Comparison of ENCODE assay signal across 1 cellular context in the genomic region with DNA sequence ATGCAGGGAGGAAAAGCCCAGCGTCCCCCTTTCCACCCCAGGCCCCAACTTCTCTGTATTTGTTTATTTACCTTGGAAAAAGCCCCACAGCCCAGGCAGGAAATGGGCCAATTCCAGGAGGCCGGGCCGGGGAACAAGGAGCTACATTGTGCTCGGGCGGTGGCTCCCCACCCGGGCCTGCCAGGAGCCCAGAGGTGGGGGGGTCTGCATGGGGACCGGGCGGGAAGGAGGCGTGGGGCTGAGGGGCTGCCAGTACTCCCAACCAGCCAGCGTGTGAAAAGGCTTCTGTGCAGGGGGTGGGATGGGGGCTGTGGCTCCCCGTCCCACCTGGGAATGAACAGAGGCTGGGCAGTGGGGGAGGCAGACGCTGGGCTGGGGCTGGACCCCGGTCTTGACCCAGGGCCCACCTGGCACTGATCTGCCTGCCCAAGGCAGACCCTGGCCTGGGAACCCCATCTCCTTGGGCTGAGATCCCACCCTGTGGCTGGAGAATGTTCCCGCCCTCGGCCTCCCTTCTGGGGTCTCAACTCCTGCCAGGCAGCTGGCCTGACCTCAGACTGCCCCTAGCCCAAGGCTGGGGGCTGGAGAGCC.
TF ChIP-seq lines count a peak whose summit lies in the region.
"Not testable (repeated sequence)": the region's sequence is repeated elsewhere in the genome, so short reads cannot be mapped to it uniquely, and the experiment has no call there.

No MANE protein-coding gene starts in this region.

TF ChIP-seq in HepG2, 621 proteins besides CTCF, POLR2A, EP300 and RAD21 (continued from another document):
- TF ChIP-seq, protein P1, sequence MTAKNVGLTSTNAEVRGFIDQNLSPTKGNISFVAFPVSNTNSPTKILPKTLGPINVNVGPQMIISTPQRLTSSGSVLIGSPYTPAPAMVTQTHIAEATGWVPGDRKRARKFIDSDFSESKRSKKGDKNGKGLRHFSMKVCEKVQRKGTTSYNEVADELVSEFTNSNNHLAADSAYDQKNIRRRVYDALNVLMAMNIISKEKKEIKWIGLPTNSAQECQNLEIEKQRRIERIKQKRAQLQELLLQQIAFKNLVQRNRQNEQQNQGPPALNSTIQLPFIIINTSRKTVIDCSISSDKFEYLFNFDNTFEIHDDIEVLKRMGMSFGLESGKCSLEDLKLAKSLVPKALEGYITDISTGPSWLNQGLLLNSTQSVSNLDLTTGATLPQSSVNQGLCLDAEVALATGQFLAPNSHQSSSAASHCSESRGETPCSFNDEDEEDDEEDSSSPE (CRISPR knock-in tag; IDR thresholded peaks at IDR 0.05): 0 out of 2 replicates have a peak, but pooled peaks have one; percentile 28
- TF ChIP-seq HDAC1 (CRISPR knock-in tag; IDR thresholded peaks at IDR 0.05): peak; percentile 62; the same call in 1 of the 2 replicates
- peak; percentile 40; the same call in 1 of the 2 replicates for TF ChIP-seq SOX5 (CRISPR knock-in tag; IDR thresholded peaks at IDR 0.05; ENCODE audit: borderline replicate concordance)
- peak; percentile 59 for TF ChIP-seq RBFOX2 (IDR thresholded peaks at IDR 0.05; ENCODE audit: low read depth, low read length)
- peak; percentile 85 for TF ChIP-seq PHF21A (CRISPR knock-in tag; IDR thresholded peaks at IDR 0.05)
- TF ChIP-seq, protein P2, sequence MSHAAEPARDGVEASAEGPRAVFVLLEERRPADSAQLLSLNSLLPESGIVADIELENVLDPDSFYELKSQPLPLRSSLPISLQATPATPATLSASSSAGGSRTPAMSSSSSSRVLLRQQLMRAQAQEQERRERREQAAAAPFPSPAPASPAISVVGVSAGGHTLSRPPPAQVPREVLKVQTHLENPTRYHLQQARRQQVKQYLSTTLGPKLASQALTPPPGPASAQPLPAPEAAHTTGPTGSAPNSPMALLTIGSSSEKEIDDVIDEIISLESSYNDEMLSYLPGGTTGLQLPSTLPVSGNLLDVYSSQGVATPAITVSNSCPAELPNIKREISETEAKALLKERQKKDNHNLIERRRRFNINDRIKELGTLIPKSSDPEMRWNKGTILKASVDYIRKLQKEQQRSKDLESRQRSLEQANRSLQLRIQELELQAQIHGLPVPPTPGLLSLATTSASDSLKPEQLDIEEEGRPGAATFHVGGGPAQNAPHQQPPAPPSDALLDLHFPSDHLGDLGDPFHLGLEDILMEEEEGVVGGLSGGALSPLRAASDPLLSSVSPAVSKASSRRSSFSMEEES (CRISPR knock-in tag; IDR thresholded peaks at IDR 0.05): 0 out of 2 replicates have a peak, but pooled peaks have one; percentile 19
- TF ChIP-seq, protein P3, sequence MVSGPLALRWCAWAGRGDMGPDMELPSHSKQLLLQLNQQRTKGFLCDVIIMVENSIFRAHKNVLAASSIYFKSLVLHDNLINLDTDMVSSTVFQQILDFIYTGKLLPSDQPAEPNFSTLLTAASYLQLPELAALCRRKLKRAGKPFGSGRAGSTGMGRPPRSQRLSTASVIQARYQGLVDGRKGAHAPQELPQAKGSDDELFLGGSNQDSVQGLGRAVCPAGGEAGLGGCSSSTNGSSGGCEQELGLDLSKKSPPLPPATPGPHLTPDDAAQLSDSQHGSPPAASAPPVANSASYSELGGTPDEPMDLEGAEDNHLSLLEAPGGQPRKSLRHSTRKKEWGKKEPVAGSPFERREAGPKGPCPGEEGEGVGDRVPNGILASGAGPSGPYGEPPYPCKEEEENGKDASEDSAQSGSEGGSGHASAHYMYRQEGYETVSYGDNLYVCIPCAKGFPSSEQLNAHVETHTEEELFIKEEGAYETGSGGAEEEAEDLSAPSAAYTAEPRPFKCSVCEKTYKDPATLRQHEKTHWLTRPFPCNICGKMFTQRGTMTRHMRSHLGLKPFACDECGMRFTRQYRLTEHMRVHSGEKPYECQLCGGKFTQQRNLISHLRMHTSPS (CRISPR knock-in tag; IDR thresholded peaks at IDR 0.05; ENCODE audit: low read depth): 0 out of 2 replicates have a peak, but pooled peaks have one; percentile 20
- TF ChIP-seq GATAD2A (CRISPR knock-in tag; IDR thresholded peaks at IDR 0.05): peak; percentile 67; the same call in 1 of the 2 replicates
- peak; percentile 39; the same call in 1 of the 2 replicates for TF ChIP-seq ZNF350 (CRISPR knock-in tag; IDR thresholded peaks at IDR 0.05; ENCODE audit: borderline replicate concordance, low read depth)
- TF ChIP-seq ETV5 (CRISPR knock-in tag; IDR thresholded peaks at IDR 0.05; ENCODE audit: borderline replicate concordance): peak; percentile 76
- 0 out of 2 replicates have a peak, but pooled peaks have one; percentile 1 for TF ChIP-seq RXRA (CRISPR knock-in tag; IDR thresholded peaks at IDR 0.05)
- TF ChIP-seq HIVEP1 (CRISPR knock-in tag; IDR thresholded peaks at IDR 0.05): 0 out of 2 replicates have a peak, but pooled peaks have one; percentile 32
- TF ChIP-seq, protein P4, sequence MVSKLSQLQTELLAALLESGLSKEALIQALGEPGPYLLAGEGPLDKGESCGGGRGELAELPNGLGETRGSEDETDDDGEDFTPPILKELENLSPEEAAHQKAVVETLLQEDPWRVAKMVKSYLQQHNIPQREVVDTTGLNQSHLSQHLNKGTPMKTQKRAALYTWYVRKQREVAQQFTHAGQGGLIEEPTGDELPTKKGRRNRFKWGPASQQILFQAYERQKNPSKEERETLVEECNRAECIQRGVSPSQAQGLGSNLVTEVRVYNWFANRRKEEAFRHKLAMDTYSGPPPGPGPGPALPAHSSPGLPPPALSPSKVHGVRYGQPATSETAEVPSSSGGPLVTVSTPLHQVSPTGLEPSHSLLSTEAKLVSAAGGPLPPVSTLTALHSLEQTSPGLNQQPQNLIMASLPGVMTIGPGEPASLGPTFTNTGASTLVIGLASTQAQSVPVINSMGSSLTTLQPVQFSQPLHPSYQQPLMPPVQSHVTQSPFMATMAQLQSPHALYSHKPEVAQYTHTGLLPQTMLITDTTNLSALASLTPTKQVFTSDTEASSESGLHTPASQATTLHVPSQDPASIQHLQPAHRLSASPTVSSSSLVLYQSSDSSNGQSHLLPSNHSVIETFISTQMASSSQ (IDR thresholded peaks at IDR 0.05; ENCODE audit: low read depth): not testable (repeated sequence)
- TF ChIP-seq, protein P4 (CRISPR knock-in tag; IDR thresholded peaks at IDR 0.05; ENCODE audit: borderline replicate concordance): peak; percentile 46; the same call in 1 of the 2 replicates
- TF ChIP-seq ZSCAN29 (CRISPR knock-in tag; conservative IDR thresholded peaks at IDR 0.05): 0 out of 2 replicates have a peak, but pooled peaks have one; percentile 28
- 0 out of 2 replicates have a peak, but pooled peaks have one; percentile 13 for TF ChIP-seq POGZ (CRISPR knock-in tag; IDR thresholded peaks at IDR 0.05)
TF ChIP-seq in HepG2: peak in this region for 64; not testable (repeated sequence) for 557.
